ENCODE assay signal across 1 cellular context in the genomic region with DNA sequence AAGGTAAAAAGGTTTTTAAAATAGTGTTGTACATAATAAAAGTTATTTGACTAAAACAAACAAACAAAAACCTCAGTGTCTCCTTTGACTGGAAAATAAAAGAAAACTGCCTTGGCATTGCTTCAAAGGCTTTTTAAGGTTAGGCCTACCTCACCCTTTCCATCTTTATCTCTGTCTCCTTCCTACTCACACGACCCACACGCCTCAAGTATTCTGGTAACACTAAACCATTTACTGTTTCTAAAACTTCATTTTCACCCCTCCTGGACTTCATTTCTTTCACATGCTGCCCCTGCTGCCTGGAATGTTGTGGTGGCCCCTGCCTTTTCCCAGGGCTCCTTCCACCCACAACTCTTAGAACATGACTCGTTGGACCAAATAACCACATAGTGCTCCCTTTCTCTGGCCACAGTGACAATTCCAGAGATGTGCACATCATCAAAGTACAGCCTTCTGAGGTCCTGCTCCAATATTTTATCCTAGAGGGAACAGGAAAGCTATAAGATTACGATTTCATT.
TF ChIP-seq lines count a peak whose summit lies in the region.

No MANE protein-coding gene starts in this region.

TF ChIP-seq in HEK293, 187 proteins besides CTCF, POLR2A, EP300 and RAD21 (continued from another document):
- TF ChIP-seq, protein P1, sequence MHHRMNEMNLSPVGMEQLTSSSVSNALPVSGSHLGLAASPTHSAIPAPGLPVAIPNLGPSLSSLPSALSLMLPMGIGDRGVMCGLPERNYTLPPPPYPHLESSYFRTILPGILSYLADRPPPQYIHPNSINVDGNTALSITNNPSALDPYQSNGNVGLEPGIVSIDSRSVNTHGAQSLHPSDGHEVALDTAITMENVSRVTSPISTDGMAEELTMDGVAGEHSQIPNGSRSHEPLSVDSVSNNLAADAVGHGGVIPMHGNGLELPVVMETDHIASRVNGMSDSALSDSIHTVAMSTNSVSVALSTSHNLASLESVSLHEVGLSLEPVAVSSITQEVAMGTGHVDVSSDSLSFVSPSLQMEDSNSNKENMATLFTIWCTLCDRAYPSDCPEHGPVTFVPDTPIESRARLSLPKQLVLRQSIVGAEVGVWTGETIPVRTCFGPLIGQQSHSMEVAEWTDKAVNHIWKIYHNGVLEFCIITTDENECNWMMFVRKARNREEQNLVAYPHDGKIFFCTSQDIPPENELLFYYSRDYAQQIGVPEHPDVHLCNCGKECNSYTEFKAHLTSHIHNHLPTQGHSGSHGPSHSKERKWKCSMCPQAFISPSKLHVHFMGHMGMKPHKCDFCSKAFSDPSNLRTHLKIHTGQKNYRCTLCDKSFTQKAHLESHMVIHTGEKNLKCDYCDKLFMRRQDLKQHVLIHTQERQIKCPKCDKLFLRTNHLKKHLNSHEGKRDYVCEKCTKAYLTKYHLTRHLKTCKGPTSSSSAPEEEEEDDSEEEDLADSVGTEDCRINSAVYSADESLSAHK (tag by site-specific recombination; IDR thresholded peaks at IDR 0.05): no peak
- TF ChIP-seq, protein P2, sequence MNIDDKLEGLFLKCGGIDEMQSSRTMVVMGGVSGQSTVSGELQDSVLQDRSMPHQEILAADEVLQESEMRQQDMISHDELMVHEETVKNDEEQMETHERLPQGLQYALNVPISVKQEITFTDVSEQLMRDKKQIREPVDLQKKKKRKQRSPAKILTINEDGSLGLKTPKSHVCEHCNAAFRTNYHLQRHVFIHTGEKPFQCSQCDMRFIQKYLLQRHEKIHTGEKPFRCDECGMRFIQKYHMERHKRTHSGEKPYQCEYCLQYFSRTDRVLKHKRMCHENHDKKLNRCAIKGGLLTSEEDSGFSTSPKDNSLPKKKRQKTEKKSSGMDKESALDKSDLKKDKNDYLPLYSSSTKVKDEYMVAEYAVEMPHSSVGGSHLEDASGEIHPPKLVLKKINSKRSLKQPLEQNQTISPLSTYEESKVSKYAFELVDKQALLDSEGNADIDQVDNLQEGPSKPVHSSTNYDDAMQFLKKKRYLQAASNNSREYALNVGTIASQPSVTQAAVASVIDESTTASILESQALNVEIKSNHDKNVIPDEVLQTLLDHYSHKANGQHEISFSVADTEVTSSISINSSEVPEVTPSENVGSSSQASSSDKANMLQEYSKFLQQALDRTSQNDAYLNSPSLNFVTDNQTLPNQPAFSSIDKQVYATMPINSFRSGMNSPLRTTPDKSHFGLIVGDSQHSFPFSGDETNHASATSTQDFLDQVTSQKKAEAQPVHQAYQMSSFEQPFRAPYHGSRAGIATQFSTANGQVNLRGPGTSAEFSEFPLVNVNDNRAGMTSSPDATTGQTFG (tag by site-specific recombination; IDR thresholded peaks at IDR 0.05; ENCODE audit: borderline replicate concordance): no peak
- TF ChIP-seq, protein P3, sequence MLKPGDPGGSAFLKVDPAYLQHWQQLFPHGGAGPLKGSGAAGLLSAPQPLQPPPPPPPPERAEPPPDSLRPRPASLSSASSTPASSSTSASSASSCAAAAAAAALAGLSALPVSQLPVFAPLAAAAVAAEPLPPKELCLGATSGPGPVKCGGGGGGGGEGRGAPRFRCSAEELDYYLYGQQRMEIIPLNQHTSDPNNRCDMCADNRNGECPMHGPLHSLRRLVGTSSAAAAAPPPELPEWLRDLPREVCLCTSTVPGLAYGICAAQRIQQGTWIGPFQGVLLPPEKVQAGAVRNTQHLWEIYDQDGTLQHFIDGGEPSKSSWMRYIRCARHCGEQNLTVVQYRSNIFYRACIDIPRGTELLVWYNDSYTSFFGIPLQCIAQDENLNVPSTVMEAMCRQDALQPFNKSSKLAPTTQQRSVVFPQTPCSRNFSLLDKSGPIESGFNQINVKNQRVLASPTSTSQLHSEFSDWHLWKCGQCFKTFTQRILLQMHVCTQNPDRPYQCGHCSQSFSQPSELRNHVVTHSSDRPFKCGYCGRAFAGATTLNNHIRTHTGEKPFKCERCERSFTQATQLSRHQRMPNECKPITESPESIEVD (tag by site-specific recombination; IDR thresholded peaks at IDR 0.05): peak; percentile 28; the same call in 1 of the 2 replicates
- TF ChIP-seq ZNF701 (tag by site-specific recombination; IDR thresholded peaks at IDR 0.05): no peak
- TF ChIP-seq ZNF335 (tag by site-specific recombination; conservative IDR thresholded peaks at IDR 0.05): peak; percentile 14; the same call in 1 of the 2 replicates
- TF ChIP-seq ZXDB (tag by site-specific recombination; IDR thresholded peaks at IDR 0.05): peak; percentile 47; the same call in 1 of the 2 replicates
- no peak for TF ChIP-seq SETDB1 (IDR thresholded peaks at IDR 0.05; ENCODE audit: insufficient read length, low read length)
- TF ChIP-seq ZFHX2 (tag by site-specific recombination; conservative IDR thresholded peaks at IDR 0.05): peak; percentile 91
- no peak for TF ChIP-seq ZNF19 (tag by site-specific recombination; IDR thresholded peaks at IDR 0.05; ENCODE audit: low read depth)
